In genomic region chr3:72661115-72661457, GRCh38 we compare ENCODE assay signal across 9 cellular contexts.
DNase-seq lines count a peak whose midpoint lies in the region; ATAC-seq, FAIRE-seq and TF ChIP-seq lines count a peak whose summit lies in the region.
"Had no signal": no experiment of that assay in that cellular context is flagged by ENCODE, and none has a peak within 500 bp of the region (broad histone marks: within the 10 kb centered on the region; RNA-seq: fewer than 3 reads in every experiment).

No MANE protein-coding gene starts in this region.

- H3K27ac ChIP-seq in gastrocnemius medialis: no peak overlapping the region

- H3K4me1 ChIP-seq in gastrocnemius medialis: peaks cover 0 to 3% of the 10 kb centered on the region in 2 donors

- no peak overlapping the region for H3K27ac Mint-ChIP-seq in naive thymus-derived CD8-positive, alpha-beta T cell

- TF ChIP-seq POLR2A in gastrocnemius medialis (IDR thresholded peaks at IDR 0.05): no peak
- TF ChIP-seq POLR2A in GM12892 (IDR thresholded peaks at IDR 0.05; ENCODE audit: low read depth, low read length): no peak

- in situ Hi-C loops in gastrocnemius medialis (cut with MboI; ENCODE audit: low sequenced_read_pairs in 4 of 4): loop anchor here in 1 of 4 donors (25.0 kb wide), 1 partner anchor 426 kb away; no protein-coding TSS in a partner anchor

- H3K36me3 ChIP-seq in gastrocnemius medialis: no peaks in the 10 kb centered on the region
- H3K36me3 ChIP-seq: esophagus muscularis mucosa had no signal

- no peak overlapping the region for H3K4me3 Mint-ChIP-seq in naive thymus-derived CD8-positive, alpha-beta T cell

- peak; percentile 86 for DNase-seq in H4 (ENCODE audit: low spot score)
- peak; percentile 16 for DNase-seq in RKO (ENCODE audit: low spot score)
- DNase-seq in fibroblast of villous mesenchyme (ENCODE audit: low read depth): peak; percentile 22
- DNase-seq in gastrocnemius medialis: peak; percentile 50 to 71
- no peak for DNase-seq in naive thymus-derived CD8-positive, alpha-beta T cell
- DNase-seq in GM12892 (ENCODE audit: insufficient read length): no peak

- H3K9me3 ChIP-seq in gastrocnemius medialis: no peaks in the 10 kb centered on the region
- H3K9me3 ChIP-seq: esophagus muscularis mucosa had no signal

- POLR2A ChIA-PET in naive thymus-derived CD8-positive, alpha-beta T cell (lab: Charles Lee): interaction anchor here (1.0 kb wide), 1 partner anchor 165 kb away, joined by 3 read pairs; no protein-coding TSS in a partner anchor

- H3K9me3 Mint-ChIP-seq in naive thymus-derived CD8-positive, alpha-beta T cell: no peaks in the 10 kb centered on the region

- H3K4me1 Mint-ChIP-seq in naive thymus-derived CD8-positive, alpha-beta T cell: peaks cover 8 to 21% (median 18%) of the 10 kb centered on the region in 4 donors

- ATAC-seq in gastrocnemius medialis (peak; percentile 93 to 99), GM18867 (IDR thresholded peaks at IDR 0.05; ENCODE audit: unreplicated experiment) (no peak), HG03460 (IDR thresholded peaks at IDR 0.05; ENCODE audit: unreplicated experiment) (no peak)
- no peak for ATAC-seq in naive thymus-derived CD8-positive, alpha-beta T cell

- peaks cover 3 to 22% (median 9%) of the 10 kb centered on the region in 5 donors for H3K27me3 Mint-ChIP-seq in naive thymus-derived CD8-positive, alpha-beta T cell

- no peak for FAIRE-seq in GM12892 (lab: Jason Lieb, UNC)

- TF ChIP-seq CTCF in fibroblast of villous mesenchyme (IDR thresholded peaks at IDR 0.05; ENCODE audit: insufficient read depth, low read depth, low read length) (no peak), gastrocnemius medialis (IDR thresholded peaks at IDR 0.05 in 4 of 5, conservative IDR thresholded peaks at IDR 0.05 in 1 of 5) (no peak)

- intact Hi-C loops in gastrocnemius medialis (cut with DNase I; ENCODE audit: low total_unique reads): loop anchor here (5.0 to 10.0 kb wide), 2 partner anchors 156 to 424 kb away; no protein-coding TSS in a partner anchor

- H3K4me3 ChIP-seq in fibroblast of villous mesenchyme (ENCODE audit: low read depth, low read length): no peak overlapping the region
- H3K4me3 ChIP-seq in gastrocnemius medialis: no peak overlapping the region
- H3K4me3 ChIP-seq: esophagus muscularis mucosa had no signal

- H3K36me3 Mint-ChIP-seq in naive thymus-derived CD8-positive, alpha-beta T cell: no peaks in the 10 kb centered on the region

- H3K27me3 ChIP-seq in gastrocnemius medialis: peaks cover 0 to 2% (median 0%) of the 10 kb centered on the region in 3 donors

Comparison
In these comparisons a context has a peak if more than half of its experiments do, and no peak if none do; other contexts are left out.
1. DNase-seq: peak in H4 (single experiment), RKO (single experiment), fibroblast of villous mesenchyme (single experiment) and gastrocnemius medialis (2 of 2); none in naive thymus-derived CD8-positive, alpha-beta T cell (0 of 10) and GM12892 (single experiment).
2. ATAC-seq: peak in gastrocnemius medialis (2 of 2); none in naive thymus-derived CD8-positive, alpha-beta T cell (0 of 2), GM18867 (single experiment) and HG03460 (single experiment).